13 cellular contexts compared by ENCODE assay signal in genomic region chr2:86254576-86255538, GRCh38. TPM values are rescaled to one million over a fixed set of nuclear protein-coding genes. Genes with fewer than 3 reads are reported as not detected.
A peak's percentile ranks its signal among the peaks of the same experiment; 100 is the strongest.
DNase-seq lines count a peak whose midpoint lies in the region; ATAC-seq and TF ChIP-seq lines count a peak whose summit lies in the region.
"Had no signal": no experiment of that assay in that cellular context is flagged by ENCODE, and none has a peak within 500 bp of the region (broad histone marks: within the 10 kb centered on the region; RNA-seq: fewer than 3 reads in every experiment).

No MANE protein-coding gene starts in this region.

- H3K4me2 ChIP-seq in osteoblast (ENCODE audit: insufficient read depth, low read length), result no peak overlapping the region

- H3K9me3 ChIP-seq in lung (ENCODE audit: control insufficient read depth in 2 of 2, insufficient read depth in 1 of 2, low read length in 1 of 2) (no peaks in the 10 kb centered on the region), aorta (ENCODE audit: control insufficient read depth, low read length) (no peaks in the 10 kb centered on the region), osteoblast (ENCODE audit: low read depth, low read length) (no peaks in the 10 kb centered on the region), WERI-Rb-1 (ENCODE audit: severe bottlenecking) (no peaks in the 10 kb centered on the region)

- H3K36me3 ChIP-seq in lung (ENCODE audit: control insufficient read depth in 2 of 2, insufficient read depth in 2 of 2, low read length in 2 of 2), result no peaks in the 10 kb centered on the region
- H3K36me3 ChIP-seq in aorta (ENCODE audit: control insufficient read depth in 1 of 2, insufficient read depth in 2 of 2, low read length in 1 of 2), result no peaks in the 10 kb centered on the region
- H3K36me3 ChIP-seq in osteoblast (ENCODE audit: insufficient read depth, low read length), result no peaks in the 10 kb centered on the region
- peaks cover 9% of the 10 kb centered on the region for H3K36me3 ChIP-seq in WERI-Rb-1

- TF ChIP-seq CTCF in choroid plexus epithelial cell (conservative IDR thresholded peaks at IDR 0.05; ENCODE audit: low read depth, low read length), result no peak
- TF ChIP-seq CTCF in lung (IDR thresholded peaks at IDR 0.05; ENCODE audit: control extremely low read depth, extremely low read depth), result no peak
- no peak for TF ChIP-seq CTCF in osteoblast (IDR thresholded peaks at IDR 0.05; ENCODE audit: extremely low read depth, low read depth, low read length)
- no peak for TF ChIP-seq CTCF in WERI-Rb-1 (IDR thresholded peaks at IDR 0.05; ENCODE audit: low read depth, low read length)

- DNase-seq in Right ventricle myocardium inferior (ENCODE audit: missing footprints), result no peak
- DNase-seq in cardiac septum (ENCODE audit: low spot score), result no peak
- peak; percentile 13 for DNase-seq in choroid plexus epithelial cell (ENCODE audit: low read depth)
- no peak for DNase-seq in lung (ENCODE audit: low spot score)
- DNase-seq in aorta, result no peak
- no peak for DNase-seq in osteoblast (ENCODE audit: insufficient read length, low spot score, missing footprints)
- no peak for DNase-seq in HuH-7 (ENCODE audit: low spot score)
- no peak for DNase-seq in WERI-Rb-1
- DNase-seq: activated naive CD8-positive, alpha-beta T cell treated with anti-CD3 and anti-CD28 coated beads, Interleukin-2, amount 10 ng/mL, durations not matched to agents 7 days and 5 days; GF-D8; NCI-H524 treated with DMSO at 0.1 percent for 48 hours; stimulated activated naive B cell treated with anti-CD40 and anti-IgM and Interleukin-4, amounts not matched to agents 10 μg/mL and 1 μg/mL and 100 μg/mL, for 72 hours had no signal

- WGBS in lung, 2 donors, result 48 to 72% methylated on average over 8 of the region's 8 CpGs
- WGBS in aorta, 2 donors, result 19 to 22% methylated on average over 8 of the region's 8 CpGs

- intact Hi-C loops in Right ventricle myocardium inferior (cut with DNase I) (no loop called here), cardiac septum (cut with DNase I) (loop anchor here (2.0 kb wide), 1 partner anchor 30 kb away; no protein-coding TSS in a partner anchor), aorta (cut with DNase I) (no loop called here)

- H3K79me2 ChIP-seq in osteoblast (ENCODE audit: insufficient read depth, low read length), result no peaks in the 10 kb centered on the region

- ATAC-seq in Right ventricle myocardium inferior (peak; percentile 96), lung (ENCODE audit: insufficient read depth, low FRiP score) (peak; percentile 27), aorta (ENCODE audit: low FRiP score) (no peak)
- ATAC-seq: K562; stimulated activated naive B cell treated with anti-CD40 and anti-IgM and Interleukin-4, amounts not matched to agents 10 μg/mL and 1 μg/mL and 100 μg/mL, for 72 hours had no signal

- H3K4me3 ChIP-seq in choroid plexus epithelial cell (ENCODE audit: low read depth, low read length), result no peak overlapping the region
- no peak overlapping the region for H3K4me3 ChIP-seq in lung
- no peak overlapping the region for H3K4me3 ChIP-seq in aorta (ENCODE audit: low read length in 2 of 2)
- no peak overlapping the region for H3K4me3 ChIP-seq in osteoblast (ENCODE audit: insufficient read depth, low read length)
- H3K4me3 ChIP-seq in WERI-Rb-1 (ENCODE audit: low read depth, low read length), result no peak overlapping the region
- H3K4me3 ChIP-seq: K562 had no signal

- H3K4me1 ChIP-seq in lung (ENCODE audit: control insufficient read depth in 2 of 2, insufficient read depth in 2 of 2, low read length in 2 of 2) (peaks cover 4% of the 10 kb centered on the region in 2 donors), aorta (ENCODE audit: control insufficient read depth in 1 of 2, insufficient read depth in 2 of 2, low read length in 2 of 2) (peaks cover 0 to 4% of the 10 kb centered on the region in 2 donors), osteoblast (ENCODE audit: insufficient read depth, low read length) (no peaks in the 10 kb centered on the region)

- H3K27ac ChIP-seq in lung (ENCODE audit: low read depth in 1 of 2, low read length in 1 of 2) (no peak overlapping the region), aorta (ENCODE audit: low read depth in 1 of 2, low read length in 2 of 2) (peak overlapping the region; percentile 9 to 23), osteoblast (ENCODE audit: low read depth, low read length) (no peak overlapping the region), WERI-Rb-1 (no peak overlapping the region)

- H2AFZ ChIP-seq in osteoblast (ENCODE audit: low read length), result no peak overlapping the region

- H3K27me3 ChIP-seq in lung (ENCODE audit: control insufficient read depth, insufficient read depth), result no peaks in the 10 kb centered on the region
- H3K27me3 ChIP-seq in aorta (ENCODE audit: control insufficient read depth in 1 of 2, insufficient read depth in 2 of 2, low read length in 1 of 2), result no peaks in the 10 kb centered on the region
- peaks cover 23% of the 10 kb centered on the region for H3K27me3 ChIP-seq in osteoblast (ENCODE audit: insufficient read depth, low read length)
- H3K27me3 ChIP-seq in WERI-Rb-1 (ENCODE audit: insufficient read depth, low read depth, severe bottlenecking), result no peaks in the 10 kb centered on the region

- H4K20me1 ChIP-seq in osteoblast (ENCODE audit: insufficient read depth, low read length), result no peaks in the 10 kb centered on the region

RNA-seq across cellular contexts. Expression of gene MRPL35, which starts 55.6 kb away (rescaled TPM):
- 96.9 TPM for total RNA-seq in Right ventricle myocardium inferior
- 94.9 TPM for total RNA-seq in cardiac septum
- total RNA-seq in lung, result 10 to 100 TPM; 19.8 to 21.2 TPM
- polyA plus RNA-seq in lung, result 10 to 100 TPM; 27.1 to 28.1 TPM
- 10 to 100 TPM; 21.2 to 22.4 TPM for total RNA-seq in aorta
- 10 to 100 TPM; 12.6 to 39.2 TPM for polyA plus RNA-seq in aorta
- 30.4 and 30.8 TPM in 2 replicates for total RNA-seq in osteoblast

RNA-seq across cellular contexts. Expression of gene IMMT, which starts 59.6 kb away (rescaled TPM):
- 287 TPM for total RNA-seq in Right ventricle myocardium inferior
- 239 TPM for total RNA-seq in cardiac septum
- 10 to 100 TPM; 51.2 to 63.4 TPM for total RNA-seq in lung
- polyA plus RNA-seq in lung, result 10 to 100 TPM; 22.8 to 45.2 TPM
- 10 to 100 TPM; 68.4 to 81.2 TPM for total RNA-seq in aorta
- 10 to 100 TPM; 34.7 to 47.3 TPM for polyA plus RNA-seq in aorta
- total RNA-seq in osteoblast, result 55.7 and 60.4 TPM in 2 replicates

Comparison
In these comparisons a context has a peak if more than half of its experiments do, and no peak if none do; other contexts are left out.
1. H3K27ac ChIP-seq: peak in aorta (2 of 2); none in lung (0 of 2), osteoblast (single experiment) and WERI-Rb-1 (single experiment).